Comparison of ENCODE assay signal across 25 cellular contexts in genomic region chr4:118884716-118885115, GRCh38. TPM values are rescaled to one million over a fixed set of nuclear protein-coding genes. Genes with fewer than 3 reads are reported as not detected.
DNase-seq lines count a peak whose midpoint lies in the region; ATAC-seq, FAIRE-seq and TF ChIP-seq lines count a peak whose summit lies in the region.
"Had no signal": no experiment of that assay in that cellular context is flagged by ENCODE, and none has a peak within 500 bp of the region (broad histone marks: within the 10 kb centered on the region; RNA-seq: fewer than 3 reads in every experiment).

No MANE protein-coding gene starts in this region.

- no peak overlapping the region for H2AK5ac ChIP-seq in IMR-90 (ENCODE audit: low read depth, low read length)

- peaks cover 8% of the 10 kb centered on the region for H3K4me1 Mint-ChIP-seq in T-helper 17 cell

- no peak for TF ChIP-seq POLR2A in IMR-90 (IDR thresholded peaks at IDR 0.05; ENCODE audit: low read depth, low read length)
- TF ChIP-seq POLR2A in right lobe of liver (IDR thresholded peaks at IDR 0.05), result no peak
- no peak for TF ChIP-seq POLR2A in upper lobe of left lung (IDR thresholded peaks at IDR 0.05)

- no peak overlapping the region for H2AFZ ChIP-seq in IMR-90 (replicated peaks; ENCODE audit: low read length, poor library complexity)

- no peak overlapping the region for H4K5ac ChIP-seq in IMR-90 (ENCODE audit: low read depth, low read length)

- dilution Hi-C loops in IMR-90 (cut with HindIII; ENCODE audit: low sequenced_read_pairs, unreplicated experiment), result no loop called here

- peaks cover 31% of the 10 kb centered on the region for H3K27me3 Mint-ChIP-seq in T-helper 17 cell

- H3K9me1 ChIP-seq in IMR-90 (ENCODE audit: insufficient read depth, low read length), result no peaks in the 10 kb centered on the region

- no peak overlapping the region for H3K4ac ChIP-seq in IMR-90 (ENCODE audit: low read depth, low read length)

- TF ChIP-seq CTCF in IMR-90 (conservative IDR thresholded peaks at IDR 0.05; ENCODE audit: low read depth, low read length), result no peak
- no peak for TF ChIP-seq CTCF in right lobe of liver (IDR thresholded peaks at IDR 0.05)
- no peak for TF ChIP-seq CTCF in kidney (IDR thresholded peaks at IDR 0.05; ENCODE audit: borderline replicate concordance, extremely low read depth, insufficient read depth)
- no peak for TF ChIP-seq CTCF in upper lobe of left lung (IDR thresholded peaks at IDR 0.05)

- no peaks in the 10 kb centered on the region for H3K4me1 ChIP-seq in IMR-90 (ENCODE audit: control insufficient read depth, insufficient read depth, low read length)
- no peaks in the 10 kb centered on the region for H3K4me1 ChIP-seq in right lobe of liver
- peaks cover 0 to 3% of the 10 kb centered on the region in 2 donors for H3K4me1 ChIP-seq in kidney (ENCODE audit: control insufficient read depth in 1 of 2, insufficient read depth in 1 of 2, low read depth in 1 of 2, low read length in 2 of 2)
- H3K4me1 ChIP-seq in upper lobe of left lung, result peaks cover 6 to 13% (median 8%) of the 10 kb centered on the region in 4 donors
- H3K4me1 ChIP-seq: BLaER1 treated with 17β-estradiol and CSF1 and Interleukin-3, amounts not matched to agents 10 nM and 100 nM; Caco-2 had no signal

- DNase-seq in IMR-90 (no peak), T-helper 17 cell (no peak), right lobe of liver (no peak), kidney (no peak), upper lobe of left lung (no peak), DMS53 treated with DMSO at 0.1 percent for 48 hours (lab: John Stamatoyannopoulos, UW; ENCODE audit: unreplicated experiment) (no peak)
- DNase-seq: 8988T; ACHN; Caco-2; Calu3; CD4-positive, alpha-beta T cell; CD8-positive, alpha-beta T cell; DMS79; DND-41; EL; GDM1 had no signal

- H3K4me2 ChIP-seq in IMR-90 (ENCODE audit: low read depth, low read length), result no peak overlapping the region
- H3K4me2 ChIP-seq: BLaER1 treated with 17β-estradiol and CSF1 and Interleukin-3, amounts not matched to agents 10 nM and 100 nM had no signal

- H3K36me3 ChIP-seq in IMR-90 (ENCODE audit: control insufficient read depth, insufficient read depth, low read length) (no peaks in the 10 kb centered on the region), right lobe of liver (no peaks in the 10 kb centered on the region), kidney (ENCODE audit: control insufficient read depth in 1 of 2, insufficient read depth in 2 of 2, low read length in 2 of 2) (no peaks in the 10 kb centered on the region), upper lobe of left lung (no peaks in the 10 kb centered on the region)
- H3K36me3 ChIP-seq: BLaER1 treated with 17β-estradiol and CSF1 and Interleukin-3, amounts not matched to agents 10 nM and 100 nM had no signal

- peaks cover 3% of the 10 kb centered on the region for H3K36me3 Mint-ChIP-seq in T-helper 17 cell (ENCODE audit: low read depth)
- H3K36me3 Mint-ChIP-seq: CD8-positive, alpha-beta T cell had no signal

- no peak overlapping the region for H2BK20ac ChIP-seq in IMR-90 (ENCODE audit: low read depth, low read length)

- intact Hi-C loops in IMR-90 (cut with micrococcal nuclease), result no loop called here
- intact Hi-C loops in right lobe of liver (cut with DNase I), result no loop called here
- intact Hi-C loops in kidney (cut with DNase I), result loop anchor here (10.0 kb wide), 1 partner anchor 110 kb away; no protein-coding TSS in a partner anchor

- 0 out of 2 replicates have a peak overlapping the region, but pooled peaks have one; percentile 32 for H3K14ac ChIP-seq in IMR-90 (replicated peaks; ENCODE audit: low read depth, low read length)

- H3K23ac ChIP-seq in IMR-90 (ENCODE audit: low read depth, low read length), result no peak overlapping the region

- FAIRE-seq in kidney (lab: Jason Lieb, UNC), result no peak
- FAIRE-seq: A204.1, D721Med, GM12878, GM12892, GM18507 had no signal

- TF ChIP-seq EP300 in upper lobe of left lung (IDR thresholded peaks at IDR 0.05), result no peak

- in situ Hi-C loops in IMR-90 (cut with MboI; ENCODE audit: low sequenced_read_pairs), result no loop called here

- H4K20me1 ChIP-seq in IMR-90 (ENCODE audit: insufficient read depth, low read length), result no peaks in the 10 kb centered on the region
- H4K20me1 ChIP-seq: BLaER1 treated with 17β-estradiol and CSF1 and Interleukin-3, amounts not matched to agents 10 nM and 100 nM had no signal

- H2BK120ac ChIP-seq in IMR-90 (ENCODE audit: low read depth, low read length), result no peak overlapping the region

- no peak overlapping the region for H3K4me3 ChIP-seq in IMR-90 (ENCODE audit: insufficient read depth, low read depth, low read length)
- no peak overlapping the region for H3K4me3 ChIP-seq in right lobe of liver
- H3K4me3 ChIP-seq in kidney (ENCODE audit: low read length in 2 of 2), result no peak overlapping the region
- H3K4me3 ChIP-seq in upper lobe of left lung, result no peak overlapping the region
- H3K4me3 ChIP-seq: BLaER1 treated with 17β-estradiol and CSF1 and Interleukin-3, amounts not matched to agents 10 nM and 100 nM; GM12878 had no signal

- H3K9me3 ChIP-seq in IMR-90 (ENCODE audit: control insufficient read depth, insufficient read depth, low read length) (no peaks in the 10 kb centered on the region), T-helper 17 cell (ENCODE audit: control insufficient read depth, low read length, poor library complexity, severe bottlenecking) (no peaks in the 10 kb centered on the region), right lobe of liver (no peaks in the 10 kb centered on the region), kidney (ENCODE audit: control insufficient read depth in 1 of 2, low read length in 2 of 2) (no peaks in the 10 kb centered on the region), upper lobe of left lung (no peaks in the 10 kb centered on the region)
- H3K9me3 ChIP-seq: Caco-2 had no signal

- no peak overlapping the region for H4K8ac ChIP-seq in IMR-90 (ENCODE audit: low read depth in 2 of 2, low read length in 2 of 2)

- 100% methylated on average over 2 of the region's 3 CpGs; no CpG with 5 or more reads in 1 of the 2 experiments for whole genome bisulfite sequencing in IMR-90 (ENCODE audit: extremely low coverage in 2 of 2, insufficient read length in 1 of 2), 2 experiments
- WGBS in right lobe of liver (ENCODE audit: insufficient coverage, low coverage, low lambda C conversion rate, missing lambda C conversion rate), result 27% methylated on average over 3 of the region's 3 CpGs
- WGBS in upper lobe of left lung, 2 donors, result 84 to 95% methylated on average over 3 of the region's 3 CpGs

- POLR2A ChIA-PET in IMR-90 (lab: Charles Lee; ENCODE audit: unreplicated experiment), result no interaction called here

- no peak overlapping the region for H4K91ac ChIP-seq in IMR-90 (ENCODE audit: insufficient read depth, low read depth, low read length)

- CTCF ChIA-PET in IMR-90 (lab: Yijun Ruan, JAX), result no interaction called here

- H3K18ac ChIP-seq in IMR-90 (ENCODE audit: low read depth, low read length), result no peak overlapping the region

- H2BK5ac ChIP-seq in IMR-90 (ENCODE audit: low read depth, low read length, poor library complexity, severe bottlenecking), result no peak overlapping the region

- BruUV-seq in IMR-90 (replicated peaks; lab: Mats Ljungman, UMichigan), result no TSS peak

- ATAC-seq in IMR-90 (ENCODE audit: low read depth) (no peak), T-helper 17 cell (no peak), right lobe of liver (peak; percentile 50 to 72 (median 69)), upper lobe of left lung (ENCODE audit: low FRiP score in 2 of 2) (no peak)
- ATAC-seq: CD8-positive, alpha-beta T cell; GM12878 had no signal

- peak overlapping the region; percentile 34 for H3K27ac Mint-ChIP-seq in T-helper 17 cell
- H3K27ac Mint-ChIP-seq: B cell; CD4-positive, alpha-beta T cell; CD8-positive, alpha-beta T cell had no signal

- H3K27me3 ChIP-seq in IMR-90 (ENCODE audit: control insufficient read depth, insufficient read depth, low read length), result no peaks in the 10 kb centered on the region
- H3K27me3 ChIP-seq in right lobe of liver, result peaks cover 0 to 4% of the 10 kb centered on the region in 2 donors
- no peaks in the 10 kb centered on the region for H3K27me3 ChIP-seq in upper lobe of left lung
- H3K27me3 ChIP-seq: BLaER1 treated with 17β-estradiol and CSF1 and Interleukin-3, amounts not matched to agents 10 nM and 100 nM had no signal

- H3K4me3 Mint-ChIP-seq in T-helper 17 cell, result no peak overlapping the region
- H3K4me3 Mint-ChIP-seq: B cell; CD4-positive, alpha-beta T cell; CD8-positive, alpha-beta T cell had no signal

- no peak overlapping the region for H2BK15ac ChIP-seq in IMR-90 (ENCODE audit: low read depth, low read length)

- H3K9ac ChIP-seq in IMR-90 (ENCODE audit: low read depth, low read length) (no peak overlapping the region), kidney (ENCODE audit: low read length in 2 of 2) (no peak overlapping the region)
- H3K9ac ChIP-seq: BLaER1 treated with 17β-estradiol and CSF1 and Interleukin-3, amounts not matched to agents 10 nM and 100 nM had no signal

- TF ChIP-seq RAD21 in IMR-90 (IDR thresholded peaks at IDR 0.05; ENCODE audit: low read length), result no peak

- H3K27ac ChIP-seq in IMR-90 (ENCODE audit: insufficient read depth, low read length), result no peak overlapping the region
- H3K27ac ChIP-seq in right lobe of liver, result no peak overlapping the region
- H3K27ac ChIP-seq in kidney (ENCODE audit: low read depth in 2 of 2, low read length in 2 of 2), result no peak overlapping the region
- no peak overlapping the region for H3K27ac ChIP-seq in upper lobe of left lung
- H3K27ac ChIP-seq: BLaER1 treated with 17β-estradiol and CSF1 and Interleukin-3, amounts not matched to agents 10 nM and 100 nM; C4-2B had no signal

- no peak overlapping the region for H2AK9ac ChIP-seq in IMR-90 (replicated peaks; ENCODE audit: low read depth, low read length, poor library complexity)

- no peak overlapping the region for H3K56ac ChIP-seq in IMR-90 (ENCODE audit: extremely low read depth, insufficient read depth, low read length)

- no peaks in the 10 kb centered on the region for H3K79me1 ChIP-seq in IMR-90 (ENCODE audit: low read depth in 1 of 2, low read length in 2 of 2)

RNA-seq across cellular contexts. Expression of gene SYNPO2, which starts 3.9 kb away (rescaled TPM):
- total RNA-seq in IMR-90 (2012; rRNA removed) (1.7 and 1.8 TPM in 2 replicates), T-helper 17 cell (under 1 TPM; 0.37 to 0.72 TPM), right lobe of liver (10 to 100 TPM in 2 of 6 experiments, 1 to 10 TPM in 4; 2.7 to 11.2 (median 8.2) TPM), kidney (56.5 TPM), upper lobe of left lung (10 to 100 TPM in 4 of 6 donors, 1 to 10 TPM in 2; 7.9 to 56.3 (median 17.0) TPM)
- polyA plus RNA-seq in IMR-90 (2012; rRNA removed) (0.89 and 0.99 TPM in 2 replicates), kidney (ENCODE audit: insufficient read depth, low read depth, low replicate concordance) (7.5 TPM)
- polyA plus RNA-seq in IMR-90 (2012; cell fraction: cytosol; rRNA removed), result 0.35 and 0.53 TPM in 2 replicates
- polyA plus RNA-seq in IMR-90 (2012; cell fraction: nucleus; rRNA removed; ENCODE audit: low replicate concordance), result 0.58 and 1.6 TPM in 2 replicates
- total RNA-seq: G401 had no signal

RNA-seq across cellular contexts. Expression of gene SEC24D, which starts 48.8 kb away (rescaled TPM):
- 93.2 and 98.9 TPM in 2 replicates for total RNA-seq in IMR-90 (2012; rRNA removed)
- polyA plus RNA-seq in IMR-90 (2012; rRNA removed), result 86.0 and 111 TPM in 2 replicates
- 45.5 and 78.9 TPM in 2 replicates for polyA plus RNA-seq in IMR-90 (2012; cell fraction: cytosol; rRNA removed)
- 130 and 134 TPM in 2 replicates for polyA plus RNA-seq in IMR-90 (2012; cell fraction: nucleus; rRNA removed; ENCODE audit: low replicate concordance)
- 10 to 100 TPM; 30.9 to 31.2 TPM for total RNA-seq in T-helper 17 cell
- 10 to 100 TPM; 52.2 to 80.1 (median 69.2) TPM for total RNA-seq in right lobe of liver
- 45.4 TPM for total RNA-seq in kidney
- 5.9 TPM for polyA plus RNA-seq in kidney (ENCODE audit: insufficient read depth, low read depth, low replicate concordance)
- total RNA-seq in upper lobe of left lung, result 10 to 100 TPM; 33.5 to 86.7 (median 50.3) TPM

Comparison
In these comparisons a context has a peak if more than half of its experiments do, and no peak if none do; other contexts are left out.
1. ATAC-seq: peak in right lobe of liver (4 of 4); none in IMR-90 (single experiment), T-helper 17 cell (single experiment) and upper lobe of left lung (0 of 2).